In the genomic region with DNA sequence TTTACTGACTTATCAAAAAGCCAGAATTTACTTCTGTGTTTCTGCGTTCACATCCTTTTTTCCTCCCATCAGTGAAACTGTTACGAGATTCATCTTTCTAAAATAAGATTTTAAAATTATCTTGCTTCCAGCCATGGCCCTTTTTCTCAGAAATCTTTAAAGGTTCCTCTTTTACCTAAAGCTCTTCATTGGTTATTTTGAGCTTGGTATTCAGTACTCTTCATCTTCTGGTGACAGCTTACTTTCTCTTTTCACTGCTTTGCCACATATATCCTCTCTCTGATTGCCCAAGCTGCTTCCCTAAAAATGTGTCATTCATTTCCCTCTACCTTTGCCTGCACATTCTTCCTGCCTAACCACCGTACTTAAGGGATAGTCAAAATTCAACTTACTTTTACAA, we compare ENCODE assay signal across 1 cellular context.
TF ChIP-seq lines count a peak whose summit lies in the region.

No MANE protein-coding gene starts in this region.

TF ChIP-seq in K562, 482 proteins besides CTCF, POLR2A, EP300 and RAD21 (continued from another document):
- TF ChIP-seq HNRNPH1 (optimal IDR thresholded peaks at IDR 0.05; ENCODE audit: low read depth, low read length) (no peak), ZNF75A (CRISPR knock-in tag; IDR thresholded peaks at IDR 0.05) (no peak), RBM15 (IDR thresholded peaks at IDR 0.05; ENCODE audit: insufficient read depth, low read length) (no peak), ZNF239 (CRISPR knock-in tag; IDR thresholded peaks at IDR 0.05) (no peak), ZKSCAN3 (CRISPR knock-in tag; IDR thresholded peaks at IDR 0.05) (no peak), MAZ (CRISPR knock-in tag; conservative IDR thresholded peaks at IDR 0.05 in 1 of 2, IDR thresholded peaks at IDR 0.05 in 1 of 2) (no peak), CBFA2T3 (IDR thresholded peaks at IDR 0.05) (peak; percentile 16; the same call in 1 of the 2 replicates), MCM3 (IDR thresholded peaks at IDR 0.05) (no peak), RB1 (IDR thresholded peaks at IDR 0.05; ENCODE audit: low read depth) (no peak), NEUROD1 (IDR thresholded peaks at IDR 0.05; ENCODE audit: borderline replicate concordance, low read depth, low read length, partially characterized antibody) (no peak), GTF2F1 (IDR thresholded peaks at IDR 0.05; ENCODE audit: low read depth, low read length) (no peak)
- TF ChIP-seq, protein P1, sequence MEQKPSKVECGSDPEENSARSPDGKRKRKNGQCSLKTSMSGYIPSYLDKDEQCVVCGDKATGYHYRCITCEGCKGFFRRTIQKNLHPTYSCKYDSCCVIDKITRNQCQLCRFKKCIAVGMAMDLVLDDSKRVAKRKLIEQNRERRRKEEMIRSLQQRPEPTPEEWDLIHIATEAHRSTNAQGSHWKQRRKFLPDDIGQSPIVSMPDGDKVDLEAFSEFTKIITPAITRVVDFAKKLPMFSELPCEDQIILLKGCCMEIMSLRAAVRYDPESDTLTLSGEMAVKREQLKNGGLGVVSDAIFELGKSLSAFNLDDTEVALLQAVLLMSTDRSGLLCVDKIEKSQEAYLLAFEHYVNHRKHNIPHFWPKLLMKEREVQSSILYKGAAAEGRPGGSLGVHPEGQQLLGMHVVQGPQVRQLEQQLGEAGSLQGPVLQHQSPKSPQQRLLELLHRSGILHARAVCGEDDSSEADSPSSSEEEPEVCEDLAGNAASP (IDR thresholded peaks at IDR 0.05) = no peak
